In the genomic region with DNA sequence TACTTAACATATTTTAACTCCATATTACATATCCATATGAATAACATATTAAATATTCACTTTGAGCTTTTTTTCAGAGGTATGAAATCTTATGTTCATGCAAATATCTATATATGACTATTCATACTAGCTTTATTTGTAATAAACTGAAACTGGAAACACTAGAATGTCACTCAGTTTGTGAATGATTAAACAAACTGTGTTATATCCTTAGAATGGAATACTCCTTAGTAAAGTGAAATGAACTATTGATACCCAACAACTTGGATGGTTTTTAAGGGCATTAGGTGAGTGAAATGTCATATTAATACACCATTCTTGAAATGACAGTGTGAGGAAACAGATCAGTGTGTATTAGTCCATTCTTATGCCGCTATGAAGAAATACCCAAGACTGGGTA, we compare ENCODE assay signal across 29 cellular contexts.
"Had no signal": no experiment of that assay in that cellular context is flagged by ENCODE, and none has a peak within 500 bp of the region (broad histone marks: within the 10 kb centered on the region; RNA-seq: fewer than 3 reads in every experiment).

No MANE protein-coding gene starts in this region.

- H3K27ac ChIP-seq: neural progenitor cell, ovary, parathyroid adenoma, psoas muscle, right lobe of liver, sigmoid colon, suprapubic skin, testis, tibial artery, transverse colon, upper lobe of right lung, uterus had no signal

- H3K9me3 ChIP-seq: ovary, psoas muscle, right lobe of liver, sigmoid colon, suprapubic skin, testis, tibial artery, transverse colon, upper lobe of right lung, uterus had no signal

- H3K4me3 Mint-ChIP-seq: natural killer cell; nephron; neural progenitor cell; stimulated activated memory B cell treated with anti-CD40 and anti-IgM and Interleukin-4, amounts not matched to agents 10 μg/mL and 1 μg/mL and 100 μg/mL, for 72 hours; stimulated activated naive CD8-positive, alpha-beta T cell treated with anti-CD3 and anti-CD28 coated beads, Interleukin-15, amount 100 ng/mL, for 72 hours; type B pancreatic cell had no signal

- H3K4me1 Mint-ChIP-seq: natural killer cell; nephron; neural progenitor cell; stimulated activated memory B cell treated with anti-CD40 and anti-IgM and Interleukin-4, amounts not matched to agents 10 μg/mL and 1 μg/mL and 100 μg/mL, for 72 hours; stimulated activated naive CD8-positive, alpha-beta T cell treated with anti-CD3 and anti-CD28 coated beads, Interleukin-15, amount 100 ng/mL, for 72 hours had no signal

- H2AFZ ChIP-seq: neural progenitor cell, parathyroid adenoma had no signal

- H3K27ac Mint-ChIP-seq: natural killer cell; nephron; neural progenitor cell; progenitor cell of endocrine pancreas; stimulated activated memory B cell treated with anti-CD40 and anti-IgM and Interleukin-4, amounts not matched to agents 10 μg/mL and 1 μg/mL and 100 μg/mL, for 72 hours; type B pancreatic cell had no signal

- H3K27me3 Mint-ChIP-seq: progenitor cell of endocrine pancreas; stimulated activated memory B cell treated with anti-CD40 and anti-IgM and Interleukin-4, amounts not matched to agents 10 μg/mL and 1 μg/mL and 100 μg/mL, for 72 hours; stimulated activated naive CD8-positive, alpha-beta T cell treated with anti-CD3 and anti-CD28 coated beads, Interleukin-15, amount 100 ng/mL, for 72 hours; type B pancreatic cell had no signal

- H3K27me3 ChIP-seq: neural progenitor cell, ovary, right lobe of liver, sigmoid colon, suprapubic skin, testis, tibial artery, transverse colon, upper lobe of right lung, uterus had no signal

- H3K9ac ChIP-seq: neural progenitor cell, parathyroid adenoma had no signal

- H3K36me3 Mint-ChIP-seq: natural killer cell had no signal

- H3K4me1 ChIP-seq: neural progenitor cell, parathyroid adenoma, psoas muscle, right lobe of liver, sigmoid colon, suprapubic skin, testis, tibial artery, transverse colon, upper lobe of right lung, uterus had no signal

- H3K9me3 Mint-ChIP-seq: natural killer cell; stimulated activated memory B cell treated with anti-CD40 and anti-IgM and Interleukin-4, amounts not matched to agents 10 μg/mL and 1 μg/mL and 100 μg/mL, for 72 hours; stimulated activated naive CD8-positive, alpha-beta T cell treated with anti-CD3 and anti-CD28 coated beads, Interleukin-15, amount 100 ng/mL, for 72 hours had no signal

- H3K79me2 ChIP-seq: parathyroid adenoma had no signal

- H3K36me3 ChIP-seq: neural progenitor cell, ovary, right lobe of liver, sigmoid colon, suprapubic skin, tibial artery, transverse colon, upper lobe of right lung, uterus had no signal

- DNase-seq: natural killer cell; occipital lobe; ovary; posterior cingulate gyrus; psoas muscle; right cardiac atrium; right lobe of liver; sigmoid colon; small intestine; stimulated activated CD4-positive, alpha-beta T cell treated with anti-CD3 and anti-CD28 coated beads, Interleukin-15, amount 100 ng/mL, for 24 hours; stimulated activated CD4-positive, alpha-beta T cell treated with anti-CD3 and anti-CD28 coated beads, Interleukin-2, amount 100 ng/mL, for 24 hours; stimulated activated CD4-positive, alpha-beta T cell treated with anti-CD3 and anti-CD28 coated beads, Interleukin-2, amount 100 ng/mL, for 48 hours; stimulated activated CD4-positive, alpha-beta T cell treated with anti-CD3 and anti-CD28 coated beads, Interleukin-4, amount 100 ng/mL, for 24 hours; stimulated activated naive CD4-positive, alpha-beta T cell; stimulated activated naive CD8-positive, alpha-beta T cell treated with anti-CD3 and anti-CD28 coated beads, Interleukin-15, amount 100 ng/mL, for 72 hours; stimulated activated naive CD8-positive, alpha-beta T cell treated with anti-CD3 and anti-CD28 coated beads, Interleukin-15, Interleukin-2, amounts not matched to agents 100 U/mL and 50 U/mL, for 24 hours; substantia nigra; testis; tibial artery; transverse colon; upper lobe of right lung; uterus had no signal

- H3K4me2 ChIP-seq: neural progenitor cell had no signal

- H3K4me3 ChIP-seq: neural progenitor cell, ovary, psoas muscle, right lobe of liver, sigmoid colon, suprapubic skin, testis, tibial artery, transverse colon, upper lobe of right lung, uterus had no signal

- ATAC-seq: natural killer cell; psoas muscle; right cardiac atrium; right lobe of liver; stimulated activated memory B cell treated with anti-CD40 and anti-IgM and Interleukin-4, amounts not matched to agents 10 μg/mL and 1 μg/mL and 100 μg/mL, for 72 hours; stimulated activated naive CD8-positive, alpha-beta T cell treated with anti-CD3 and anti-CD28 coated beads, Interleukin-15, amount 100 ng/mL, for 72 hours; stimulated activated naive CD8-positive, alpha-beta T cell treated with anti-CD3 and anti-CD28 coated beads, Interleukin-15, Interleukin-2, amounts not matched to agents 100 U/mL and 50 U/mL, for 24 hours; upper lobe of right lung had no signal
